19 cellular contexts compared by ENCODE assay signal in genomic region chr17:83013779-83014117, GRCh38.
DNase-seq lines count a peak whose midpoint lies in the region; FAIRE-seq and TF ChIP-seq lines count a peak whose summit lies in the region.
"Had no signal": no experiment of that assay in that cellular context is flagged by ENCODE, and none has a peak within 500 bp of the region (broad histone marks: within the 10 kb centered on the region; RNA-seq: fewer than 3 reads in every experiment).

No MANE protein-coding gene starts in this region.

- H3K4me3 ChIP-seq in coronary artery (no peak overlapping the region), mesendoderm (ENCODE audit: low read length) (no peak overlapping the region), kidney (ENCODE audit: low read length in 2 of 2) (no peak overlapping the region)
- H3K4me3 ChIP-seq: GM23338 had no signal

- no peak overlapping the region for H2BK15ac ChIP-seq in H9 (ENCODE audit: low read depth, low read length)
- H2BK15ac ChIP-seq in mesendoderm (replicated peaks; ENCODE audit: low read depth), result no peak overlapping the region

- H3K23ac ChIP-seq in H9 (ENCODE audit: insufficient read length, low read depth, low read length) (no peak overlapping the region), mesendoderm (ENCODE audit: low read length) (no peak overlapping the region)

- H4K91ac ChIP-seq in H9 (ENCODE audit: insufficient read length, low read depth, low read length), result no peak overlapping the region

- intact Hi-C loops in kidney (cut with DNase I), result no loop called here

- no peak overlapping the region for H2BK20ac ChIP-seq in H9 (ENCODE audit: low read depth, low read length, poor library complexity, severe bottlenecking)

- peak; percentile 49 for DNase-seq in D341Med (ENCODE audit: low spot score)
- no peak for DNase-seq in H9
- peak; percentile 52 for DNase-seq in coronary artery (ENCODE audit: low spot score)
- DNase-seq in iPS-NIHi11 (ENCODE audit: low spot score), result peak; percentile 10
- DNase-seq in DMS153 (lab: John Stamatoyannopoulos, UW), result no peak
- DNase-seq in mesendoderm, result no peak
- DNase-seq in kidney, result no peak
- no peak for DNase-seq in endothelial cell (ENCODE audit: low spot score)
- DNase-seq: ACHN; BE2C; CD4-positive, alpha-beta memory T cell; DMS 273 treated with DMSO at 0.1 percent for 48 hours had no signal

- H3K56ac ChIP-seq in H9 (ENCODE audit: insufficient read length, low read depth, low read length) (no peak overlapping the region), mesendoderm (ENCODE audit: low read length) (no peak overlapping the region)

- no peaks in the 10 kb centered on the region for H3K79me2 ChIP-seq in H9 (ENCODE audit: insufficient read depth, low read length)
- H3K79me2 ChIP-seq in mesendoderm (ENCODE audit: control insufficient read depth, insufficient read depth, low read length), result no peaks in the 10 kb centered on the region

- no peaks in the 10 kb centered on the region for H3K23me2 ChIP-seq in H9 (ENCODE audit: insufficient read length, low read depth, low read length, poor library complexity, severe bottlenecking)

- no peaks in the 10 kb centered on the region for H3K27me3 Mint-ChIP-seq in H9 (ENCODE audit: low read depth)
- H3K27me3 Mint-ChIP-seq in endothelial cell (ENCODE audit: unreplicated experiment), result no peaks in the 10 kb centered on the region
- H3K27me3 Mint-ChIP-seq: CD4-positive, alpha-beta memory T cell had no signal

- H3K14ac ChIP-seq in H9 (ENCODE audit: insufficient read depth, low read length), result no peak overlapping the region

- FAIRE-seq in kidney (lab: Jason Lieb, UNC), result no peak
- FAIRE-seq: A204.1, G401.6, GM12892, GM18507 had no signal

- H2BK120ac ChIP-seq in H9 (ENCODE audit: low read depth, low read length, poor library complexity, severe bottlenecking), result no peak overlapping the region
- no peak overlapping the region for H2BK120ac ChIP-seq in mesendoderm (ENCODE audit: low read depth, low read length)

- no peak overlapping the region for H3K4ac ChIP-seq in H9 (ENCODE audit: low read depth, low read length)
- H3K4ac ChIP-seq in mesendoderm (ENCODE audit: low read depth, low read length), result no peak overlapping the region

- H3K36me3 ChIP-seq in mesendoderm (ENCODE audit: control insufficient read depth, insufficient read depth, low read length) (no peaks in the 10 kb centered on the region), kidney (ENCODE audit: control insufficient read depth in 1 of 2, insufficient read depth in 2 of 2, low read length in 2 of 2) (no peaks in the 10 kb centered on the region)
- H3K36me3 ChIP-seq: BE2C had no signal

- no peaks in the 10 kb centered on the region; a peak in 2 of 5 replicates for H3K9me3 Mint-ChIP-seq in H9
- H3K9me3 Mint-ChIP-seq in endothelial cell (ENCODE audit: unreplicated experiment), result no peaks in the 10 kb centered on the region
- H3K9me3 Mint-ChIP-seq: CD4-positive, alpha-beta memory T cell had no signal

- peaks cover 4 to 13% of the 10 kb centered on the region in 2 experiments for H3K4me1 Mint-ChIP-seq in H9
- H3K4me1 Mint-ChIP-seq in endothelial cell (ENCODE audit: unreplicated experiment), result no peaks in the 10 kb centered on the region

- no peaks in the 10 kb centered on the region for H4K20me1 ChIP-seq in H9 (ENCODE audit: control insufficient read depth, insufficient read depth, insufficient read length)

- H3K27ac Mint-ChIP-seq in H9 (0 out of 7 replicates have a peak overlapping the region, but pooled peaks of 1 of the 3 experiments have one; percentile 74), endothelial cell (ENCODE audit: unreplicated experiment) (no peak overlapping the region)
- H3K27ac Mint-ChIP-seq: CD4-positive, alpha-beta memory T cell; GM23338 had no signal

- H4K5ac ChIP-seq in H9 (ENCODE audit: insufficient read length, low read depth, low read length), result no peak overlapping the region
- no peak overlapping the region for H4K5ac ChIP-seq in mesendoderm (ENCODE audit: low read length)

- peak overlapping the region; percentile 40 for H3K18ac ChIP-seq in H9 (ENCODE audit: insufficient read length, low read depth, low read length)
- no peak overlapping the region for H3K18ac ChIP-seq in mesendoderm (ENCODE audit: low read length)

- H3K27ac ChIP-seq in H9 (ENCODE audit: insufficient read length, low read depth, low read length) (no peak overlapping the region), coronary artery (no peak overlapping the region), mesendoderm (ENCODE audit: low read depth, low read length) (no peak overlapping the region), kidney (ENCODE audit: low read depth in 2 of 2, low read length in 2 of 2) (no peak overlapping the region)
- H3K27ac ChIP-seq: KMS-11 had no signal

- H3K36me3 Mint-ChIP-seq in H9 (ENCODE audit: insufficient read depth in 1 of 3, low read depth in 3 of 3), result peaks cover 2% of the 10 kb centered on the region in 3 experiments; a peak in 3 of 7 replicates
- H3K36me3 Mint-ChIP-seq in endothelial cell (ENCODE audit: low read depth, unreplicated experiment), result no peaks in the 10 kb centered on the region

- H3K4me1 ChIP-seq in H9 (ENCODE audit: insufficient read depth, low read length) (no peaks in the 10 kb centered on the region; the same call in 1 of the 2 replicates), mesendoderm (ENCODE audit: control insufficient read depth, low read depth, low read length) (no peaks in the 10 kb centered on the region), kidney (ENCODE audit: control insufficient read depth in 1 of 2, insufficient read depth in 1 of 2, low read depth in 1 of 2, low read length in 2 of 2) (no peaks in the 10 kb centered on the region)
- H3K4me1 ChIP-seq: BE2C had no signal

- no peak overlapping the region for H2AFZ ChIP-seq in H9 (ENCODE audit: low read length)
- H2AFZ ChIP-seq: GM23338 had no signal

- H3K79me1 ChIP-seq in H9 (ENCODE audit: insufficient read depth, low read depth, low read length, poor library complexity, severe bottlenecking), result no peaks in the 10 kb centered on the region
- H3K79me1 ChIP-seq in mesendoderm (ENCODE audit: low read length), result no peaks in the 10 kb centered on the region

- no CpG with 5 or more reads among the region's 11 CpGs for WGBS in H9 (ENCODE audit: extremely low coverage, insufficient read length, low lambda C conversion rate)
- no CpG with 5 or more reads among the region's 11 CpGs for WGBS in mesendoderm (ENCODE audit: extremely low coverage, insufficient coverage, low lambda C conversion rate)

- no peak overlapping the region for H2BK5ac ChIP-seq in H9 (ENCODE audit: insufficient read length, low read length)
- no peak overlapping the region for H2BK5ac ChIP-seq in mesendoderm (ENCODE audit: low read length)

- H3K9me3 ChIP-seq in H9 (ENCODE audit: control insufficient read depth, low read depth, low read length) (peaks cover 3% of the 10 kb centered on the region), kidney (ENCODE audit: control insufficient read depth in 1 of 2, low read length in 2 of 2) (no peaks in the 10 kb centered on the region)
- H3K9me3 ChIP-seq: BE2C had no signal

- no peak overlapping the region for H3K9ac ChIP-seq in H9 (ENCODE audit: extremely low read depth, insufficient read length, low read length)
- no peak overlapping the region for H3K9ac ChIP-seq in mesendoderm (ENCODE audit: low read length)
- no peak overlapping the region for H3K9ac ChIP-seq in kidney (ENCODE audit: low read length in 2 of 2)
- H3K9ac ChIP-seq: KMS-11 had no signal

- H3K4me2 ChIP-seq in H9 (ENCODE audit: insufficient read depth, insufficient read length, low read length), result no peak overlapping the region
- no peak overlapping the region for H3K4me2 ChIP-seq in mesendoderm (ENCODE audit: low read length)
- H3K4me2 ChIP-seq: GM23338, KMS-11 had no signal

- H3T11ph ChIP-seq in H9 (ENCODE audit: low read length), result no peak overlapping the region

- H2BK12ac ChIP-seq in H9 (ENCODE audit: insufficient read length, low read depth, low read length), result no peak overlapping the region

- H4K8ac ChIP-seq in H9 (replicated peaks; ENCODE audit: insufficient read length, low read depth, low read length) (no peak overlapping the region), mesendoderm (ENCODE audit: low read depth, low read length) (no peak overlapping the region)

- H3K27me3 ChIP-seq in H9 (ENCODE audit: insufficient read depth, low read length) (no peaks in the 10 kb centered on the region), mesendoderm (ENCODE audit: insufficient read depth, low read length, poor library complexity) (no peaks in the 10 kb centered on the region)
- H3K27me3 ChIP-seq: BE2C had no signal

- H2AK5ac ChIP-seq in H9 (ENCODE audit: insufficient read length, low read length), result no peak overlapping the region
- H2AK5ac ChIP-seq in mesendoderm (ENCODE audit: low read length), result no peak overlapping the region

- H3K4me3 Mint-ChIP-seq in H9 (no peak overlapping the region), endothelial cell (ENCODE audit: unreplicated experiment) (no peak overlapping the region)
- H3K4me3 Mint-ChIP-seq: CD14-positive monocyte; CD4-positive, alpha-beta memory T cell; GM23338 had no signal

- TF ChIP-seq CTCF in H9 (conservative IDR thresholded peaks at IDR 0.05) (no peak), coronary artery (IDR thresholded peaks at IDR 0.05) (no peak), kidney (IDR thresholded peaks at IDR 0.05; ENCODE audit: borderline replicate concordance, extremely low read depth, insufficient read depth) (no peak), endothelial cell (IDR thresholded peaks at IDR 0.05; ENCODE audit: unreplicated experiment) (no peak)

Comparison
In these comparisons a context has a peak if more than half of its experiments do, and no peak if none do; other contexts are left out.
1. DNase-seq: peak in D341Med (single experiment), coronary artery (single experiment) and iPS-NIHi11 (single experiment); none in H9 (single experiment), DMS153 (single experiment), mesendoderm (single experiment), kidney (single experiment) and endothelial cell (single experiment).